In the genomic region with DNA sequence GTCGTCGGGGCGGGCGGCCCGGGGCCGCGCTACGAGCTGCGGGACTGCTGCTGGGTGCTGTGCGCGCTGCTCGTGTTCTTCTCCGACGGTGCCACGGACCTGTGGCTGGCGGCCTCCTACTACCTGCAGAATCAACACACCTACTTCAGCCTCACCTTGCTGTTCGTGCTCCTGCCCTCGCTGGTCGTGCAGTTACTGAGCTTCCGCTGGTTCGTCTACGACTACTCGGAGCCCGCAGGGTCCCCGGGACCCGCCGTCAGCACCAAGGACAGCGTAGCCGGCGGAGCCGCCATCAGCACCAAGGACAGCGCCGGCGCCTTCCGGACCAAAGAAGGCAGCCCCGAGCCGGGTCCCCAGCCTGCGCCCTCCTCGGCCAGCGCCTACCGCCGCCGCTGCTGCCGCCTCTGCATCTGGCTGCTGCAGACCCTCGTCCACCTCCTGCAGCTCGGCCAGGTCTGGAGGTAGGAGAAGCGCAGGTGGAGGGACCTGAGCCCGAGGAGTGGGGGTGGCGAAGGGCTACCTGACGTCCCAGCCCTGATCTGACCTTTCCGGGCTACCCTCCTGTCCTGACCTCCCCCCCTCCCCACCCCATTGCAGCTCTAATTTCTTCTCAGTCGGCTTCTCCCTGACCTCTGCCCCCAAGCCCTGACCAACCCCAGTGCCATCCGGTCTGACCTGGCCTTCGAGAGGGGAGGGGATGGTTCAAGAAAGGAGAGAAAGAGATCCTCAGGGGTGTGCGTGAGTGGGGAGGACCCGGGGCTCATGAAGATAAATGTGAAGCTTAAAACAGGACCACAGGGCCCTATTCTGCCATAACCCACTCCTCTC, we compare ENCODE assay signal across 8 cellular contexts. TPM values are rescaled to one million over a fixed set of nuclear protein-coding genes. Genes with fewer than 3 reads are reported as not detected.
DNase-seq lines count a peak whose midpoint lies in the region; ATAC-seq and TF ChIP-seq lines count a peak whose summit lies in the region.

No MANE protein-coding gene starts in this region.

- DNase-seq in Daoy (ENCODE audit: low read depth), result peak; percentile 79
- DNase-seq in HUDEP-2 (lab: John Stamatoyannopoulos, UW; ENCODE audit: unreplicated experiment in 76 of 76), result peak in 64 of 76 experiments; percentile 5 to 78 (median 53)
- DNase-seq in UCSD-AML1 (lab: John Stamatoyannopoulos, UW; ENCODE audit: unreplicated experiment), result peak; percentile 87
- DNase-seq in astrocyte of the spinal cord (ENCODE audit: low read depth, low spot score), result peak; percentile 56
- DNase-seq in iPS DF 19.7 (ENCODE audit: low read depth, low spot score), result peak; percentile 60
- DNase-seq in gastrocnemius medialis, result no peak
- no peak for DNase-seq in NCI-H1694 (lab: John Stamatoyannopoulos, UW)

- no peaks in the 10 kb centered on the region for H3K36me3 ChIP-seq in gastrocnemius medialis

- intact Hi-C loops in gastrocnemius medialis (cut with DNase I; ENCODE audit: low total_unique reads), result no loop called here

- H3K4me1 ChIP-seq in gastrocnemius medialis, result no peaks in the 10 kb centered on the region

- H3K27me3 ChIP-seq in gastrocnemius medialis, result peaks cover 19 to 22% (median 21%) of the 10 kb centered on the region in 3 donors

- H3K4me3 ChIP-seq in astrocyte of the spinal cord (ENCODE audit: low read depth, low read length) (no peak overlapping the region), gastrocnemius medialis (no peak overlapping the region)

- in situ Hi-C loops in astrocyte of the spinal cord (cut with HindIII; ENCODE audit: low sequenced_read_pairs), result no loop called here
- in situ Hi-C loops in gastrocnemius medialis (cut with MboI; ENCODE audit: low sequenced_read_pairs in 4 of 4), result no loop called here

- H3K9me3 ChIP-seq in gastrocnemius medialis, result no peaks in the 10 kb centered on the region

- H3K27ac ChIP-seq in gastrocnemius medialis, result no peak overlapping the region

- TF ChIP-seq CTCF in astrocyte of the spinal cord (IDR thresholded peaks at IDR 0.05; ENCODE audit: low read depth, low read length) (no peak), gastrocnemius medialis (IDR thresholded peaks at IDR 0.05 in 4 of 5, conservative IDR thresholded peaks at IDR 0.05 in 1 of 5) (no peak)

- ATAC-seq in gastrocnemius medialis, result peak; percentile 50 to 60
- no peak for ATAC-seq in GM18870 (IDR thresholded peaks at IDR 0.05; ENCODE audit: unreplicated experiment)

- no peak for TF ChIP-seq POLR2A in gastrocnemius medialis (IDR thresholded peaks at IDR 0.05)

RNA-seq across cellular contexts. Expression of gene XKR7, which starts 0.6 kb away (rescaled TPM):
- total RNA-seq in Daoy (2014; rRNA removed; shearing (Covaris generic)), result under 0.01 and 0.12 TPM in 2 replicates
- total RNA-seq in gastrocnemius medialis, result not detected

RNA-seq across cellular contexts. Expression of gene PDRG1, which starts 16.7 kb away (rescaled TPM):
- 9.7 and 13.6 TPM in 2 replicates for total RNA-seq in Daoy (2014; rRNA removed; shearing (Covaris generic))
- 10 to 100 TPM in 2 of 4 donors, 1 to 10 TPM in 2; 7.0 to 12.9 (median 9.6) TPM for total RNA-seq in gastrocnemius medialis

RNA-seq across cellular contexts. Expression of gene CCM2L, which starts 41.7 kb away (rescaled TPM):
- total RNA-seq in Daoy (2014; rRNA removed; shearing (Covaris generic)), result 1.0 and 2.1 TPM in 2 replicates
- 1 to 10 TPM; 2.2 to 5.8 (median 3.2) TPM for total RNA-seq in gastrocnemius medialis

Comparison
In these comparisons a context has a peak if more than half of its experiments do, and no peak if none do; other contexts are left out.
1. DNase-seq: peak in Daoy (single experiment), HUDEP-2 (64 of 76), UCSD-AML1 (single experiment), astrocyte of the spinal cord (single experiment) and iPS DF 19.7 (single experiment); none in gastrocnemius medialis (0 of 2) and NCI-H1694 (single experiment).